Comparison of ENCODE assay signal across 9 cellular contexts in genomic region chr3:158768361-158768787, GRCh38. TPM values are rescaled to one million over a fixed set of nuclear protein-coding genes. Genes with fewer than 3 reads are reported as not detected.
DNase-seq lines count a peak whose midpoint lies in the region; ATAC-seq and TF ChIP-seq lines count a peak whose summit lies in the region.
"Had no signal": no experiment of that assay in that cellular context is flagged by ENCODE, and none has a peak within 500 bp of the region (broad histone marks: within the 10 kb centered on the region; RNA-seq: fewer than 3 reads in every experiment).

No MANE protein-coding gene starts in this region.

- in situ Hi-C loops in ACHN (cut with HindIII; ENCODE audit: low pct_ligation_motif_present, low pct_unique_long_range_greater_than_20kb, low sequenced_read_pairs), result no loop called here

- no peaks in the 10 kb centered on the region for H3K9me3 Mint-ChIP-seq in T-cell

- POLR2A ChIA-PET in T-cell (lab: Charles Lee), result no interaction called here

- H3K36me3 Mint-ChIP-seq in T-cell, result peaks cover 3% of the 10 kb centered on the region

- no peak for TF ChIP-seq CTCF in Peyer's patch (IDR thresholded peaks at IDR 0.05)
- TF ChIP-seq CTCF in fibroblast of the aortic adventitia (IDR thresholded peaks at IDR 0.05; ENCODE audit: insufficient read depth, low read length), result peak; percentile 1

- H3K27me3 ChIP-seq in Peyer's patch, result no peaks in the 10 kb centered on the region

- peaks cover 0 to 39% (median 0%) of the 10 kb centered on the region in 4 donors for H3K4me1 ChIP-seq in Peyer's patch

- no peaks in the 10 kb centered on the region for H3K4me1 Mint-ChIP-seq in T-cell

- H3K4me3 Mint-ChIP-seq in T-cell, result no peak overlapping the region

- CTCF ChIA-PET in T-cell (lab: Charles Lee), result no interaction called here

- H3K27ac Mint-ChIP-seq in T-cell, result no peak overlapping the region

- peak overlapping the region; percentile 38 to 77 (median 53) for H3K27ac ChIP-seq in Peyer's patch
- H3K27ac ChIP-seq: C4-2B had no signal

- H3K4me3 ChIP-seq in Peyer's patch, result no peak overlapping the region
- no peak overlapping the region for H3K4me3 ChIP-seq in fibroblast of the aortic adventitia (ENCODE audit: low read depth, low read length)

- TF ChIP-seq POLR2A in Peyer's patch (IDR thresholded peaks at IDR 0.05), result no peak

- H3K27me3 Mint-ChIP-seq in T-cell, result no peaks in the 10 kb centered on the region

- DNase-seq in ACHN (peak; percentile 18), Peyer's patch (peak in 2 of 3 donors; percentile 57 to 66), fibroblast of the aortic adventitia (ENCODE audit: low read depth) (peak; percentile 68), myocyte (ENCODE audit: low read depth) (peak; percentile 98), NCI-H82 treated with DMSO at 0.1 percent for 48 hours (lab: John Stamatoyannopoulos, UW; ENCODE audit: unreplicated experiment) (no peak), T-cell (no peak)
- DNase-seq in activated naive CD4-positive, alpha-beta T cell treated with anti-CD3 and anti-CD28 coated beads, Interleukin-2, amount 50 U/mL, for 16 hours, result no peak

- no peaks in the 10 kb centered on the region for H3K36me3 ChIP-seq in Peyer's patch

- no peaks in the 10 kb centered on the region for H3K9me3 ChIP-seq in Peyer's patch

- ATAC-seq in T-cell (replicated peaks in 1 of 4) (no peak), HG02759 (IDR thresholded peaks at IDR 0.05; ENCODE audit: unreplicated experiment) (no peak)

RNA-seq across cellular contexts. Expression of gene MFSD1, which starts 33.5 kb away (rescaled TPM):
- total RNA-seq in Peyer's patch (10 to 100 TPM; 14.9 to 48.0 (median 42.6) TPM), fibroblast of the aortic adventitia (ENCODE audit: low replicate concordance) (168 and 223 TPM in 2 replicates), myocyte (56.8 and 57.1 TPM in 2 replicates), T-cell (10 to 100 TPM; 17.7 to 28.3 (median 25.5) TPM)
- 55.0 TPM for polyA plus RNA-seq in myocyte (2012)

RNA-seq across cellular contexts. Expression of gene RARRES1, which starts 36.1 kb away (rescaled TPM):
- total RNA-seq in Peyer's patch, result 100 to 1,000 TPM in 2 of 4 donors, 10 to 100 TPM in 2; 11.6 to 225 (median 84.9) TPM
- total RNA-seq in fibroblast of the aortic adventitia (ENCODE audit: low replicate concordance), result 39.3 and 47.8 TPM in 2 replicates
- not detected in 2 replicates for total RNA-seq in myocyte
- polyA plus RNA-seq in myocyte (2012), result 0.55 TPM
- total RNA-seq in T-cell, result not detected

Comparison
In these comparisons a context has a peak if more than half of its experiments do, and no peak if none do; other contexts are left out.
1. DNase-seq: peak in ACHN (single experiment), Peyer's patch (2 of 3), fibroblast of the aortic adventitia (single experiment) and myocyte (single experiment); none in NCI-H82 treated with DMSO at 0.1 percent for 48 hours (single experiment), activated naive CD4-positive, alpha-beta T cell treated with anti-CD3 and anti-CD28 coated beads, Interleukin-2, amount 50 U/mL, for 16 hours (single experiment) and T-cell (0 of 34).
2. RNA of gene RARRES1, which starts 36.1 kb away (total RNA-seq): 11.6 to 225 TPM in Peyer's patch and 39.3 to 47.8 TPM in fibroblast of the aortic adventitia; not detected in T-cell and not detected in myocyte; every median in the first group is over 4 times any median in the second.